11 cellular contexts compared by ENCODE assay signal in the genomic region with DNA sequence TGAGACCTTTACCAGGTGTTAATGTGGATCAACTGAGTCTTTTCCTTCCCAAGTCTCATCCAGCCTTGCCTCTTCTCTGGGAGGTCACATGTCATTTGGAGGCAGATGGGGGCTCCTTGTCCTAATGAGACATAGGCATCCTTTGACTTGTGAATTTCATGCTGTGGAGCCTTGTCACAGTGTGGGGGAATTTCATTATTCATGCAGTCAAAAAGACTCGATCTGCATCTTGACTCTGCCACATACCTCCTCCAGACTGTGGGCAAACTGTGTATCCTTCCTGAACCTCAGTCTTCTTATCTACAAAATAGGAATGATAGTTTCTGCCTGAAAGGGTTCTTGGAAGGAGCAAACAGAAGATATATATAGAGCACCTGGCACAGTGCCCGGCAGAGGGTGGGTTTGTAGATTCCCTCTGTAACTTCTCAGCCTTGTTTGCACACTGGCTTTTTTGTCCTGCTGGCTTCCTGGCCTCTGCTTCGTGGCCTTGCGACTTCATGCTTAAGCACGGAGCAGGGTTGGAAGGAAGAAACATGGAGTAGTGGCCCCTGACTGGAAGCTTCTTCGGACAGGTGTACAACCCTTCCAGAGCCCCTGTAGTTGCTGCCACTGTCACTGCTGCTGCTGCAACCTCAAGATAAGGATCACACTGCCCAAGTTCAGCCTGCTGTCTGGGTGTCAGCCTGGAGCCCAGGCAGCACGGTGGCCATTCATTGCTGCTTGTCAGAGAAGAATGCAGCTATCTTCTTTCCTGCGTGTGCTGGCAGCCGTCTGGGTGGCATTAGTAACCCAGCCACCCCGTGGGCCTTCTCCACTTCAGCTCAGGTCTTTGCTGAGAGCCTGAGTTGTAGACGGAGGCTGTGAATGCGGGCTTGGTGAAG.
DNase-seq lines count a peak whose midpoint lies in the region; ATAC-seq lines count a peak whose summit lies in the region.
"Had no signal": no experiment of that assay in that cellular context is flagged by ENCODE, and none has a peak within 500 bp of the region (broad histone marks: within the 10 kb centered on the region; RNA-seq: fewer than 3 reads in every experiment).

No MANE protein-coding gene starts in this region.

- peak; percentile 50 for DNase-seq in H4 (ENCODE audit: low spot score)
- peak; percentile 53 for DNase-seq in SK-N-DZ (ENCODE audit: low spot score)
- DNase-seq in epithelial cell of prostate (ENCODE audit: low read depth, low spot score): no peak
- DNase-seq in putamen (ENCODE audit: low spot score): peak; percentile 31
- no peak for DNase-seq in NCI-H2107 (lab: John Stamatoyannopoulos, UW)
- no peak for DNase-seq in NCI-H1930 (lab: John Stamatoyannopoulos, UW)
- DNase-seq: effector memory CD4-positive, alpha-beta T cell; naive B cell; stimulated activated naive CD8-positive, alpha-beta T cell treated with anti-CD3 and anti-CD28 coated beads, Interleukin-15, Interleukin-2, amounts not matched to agents 100 U/mL and 50 U/mL, for 24 hours had no signal

- ATAC-seq in HG03378 (IDR thresholded peaks at IDR 0.05; ENCODE audit: unreplicated experiment) (no peak), HG02938 (IDR thresholded peaks at IDR 0.05; ENCODE audit: unreplicated experiment) (no peak)
- ATAC-seq: stimulated activated naive CD8-positive, alpha-beta T cell treated with anti-CD3 and anti-CD28 coated beads, Interleukin-15, Interleukin-2, amounts not matched to agents 100 U/mL and 50 U/mL, for 24 hours had no signal

- peak overlapping the region; percentile 35 for H3K27ac ChIP-seq in epithelial cell of prostate

Comparison
In these comparisons a context has a peak if more than half of its experiments do, and no peak if none do; other contexts are left out.
1. DNase-seq: peak in H4 (single experiment), SK-N-DZ (single experiment) and putamen (single experiment); none in epithelial cell of prostate (single experiment), NCI-H2107 (single experiment) and NCI-H1930 (0 of 2).